ENCODE assay signal across 8 cellular contexts in the genomic region with DNA sequence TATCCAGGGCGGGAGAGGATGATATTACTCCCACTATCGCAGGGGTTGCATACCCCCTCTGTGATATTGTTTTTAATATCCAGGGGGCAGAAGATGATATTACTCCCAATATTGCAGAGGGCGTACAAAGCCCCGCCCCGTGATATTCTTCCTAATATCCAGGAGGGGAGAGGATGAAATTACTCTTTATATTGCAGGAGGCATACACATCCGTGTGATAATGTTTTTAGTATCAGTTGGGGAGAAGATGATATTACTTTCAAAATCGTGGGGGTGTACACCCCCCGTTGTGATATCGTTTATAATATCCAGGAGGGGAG. TPM values are rescaled to one million over a fixed set of nuclear protein-coding genes. Genes with fewer than 3 reads are reported as not detected.
A peak's percentile ranks its signal among the peaks of the same experiment; 100 is the strongest.
DNase-seq lines count a peak whose midpoint lies in the region; TF ChIP-seq lines count a peak whose summit lies in the region.

No MANE protein-coding gene starts in this region.

- no peaks in the 10 kb centered on the region for H3K36me3 Mint-ChIP-seq in activated naive CD4-positive, alpha-beta T cell treated with anti-CD3 and anti-CD28 coated beads, Interleukin-2, amount 50 U/mL, for 24 hours

- no peaks in the 10 kb centered on the region for H3K9me2 ChIP-seq in SU-DHL-6 (replicated peaks; ENCODE audit: insufficient read depth, low read length)

- H3F3A ChIP-seq in SU-DHL-6 (ENCODE audit: insufficient read depth): no peaks in the 10 kb centered on the region

- peak overlapping the region; percentile 92 for H3K27ac Mint-ChIP-seq in activated naive CD4-positive, alpha-beta T cell treated with anti-CD3 and anti-CD28 coated beads, Interleukin-2, amount 50 U/mL, for 24 hours

- DNase-seq in activated naive CD4-positive, alpha-beta T cell treated with Interleukin-2 at 50 U/mL for 16 hours: no peak
- DNase-seq in fibroblast of pulmonary artery (ENCODE audit: low read depth): no peak
- no peak for DNase-seq in NCI-H226
- DNase-seq in NK-92 (lab: John Stamatoyannopoulos, UW; ENCODE audit: unreplicated experiment): no peak
- no peak for DNase-seq in thyroid gland

- H3K9me3 ChIP-seq in SU-DHL-6 (ENCODE audit: insufficient read depth, low read length) (no peaks in the 10 kb centered on the region), subcutaneous abdominal adipose tissue (ENCODE audit: control insufficient read depth in 5 of 5, low read length in 5 of 5) (no peaks in the 10 kb centered on the region), thyroid gland (no peaks in the 10 kb centered on the region)

- H3K27ac ChIP-seq in SU-DHL-6 (ENCODE audit: low read depth, low read length): no peak overlapping the region
- H3K27ac ChIP-seq in subcutaneous abdominal adipose tissue (ENCODE audit: low read depth, low read length): no peak overlapping the region
- H3K27ac ChIP-seq in thyroid gland: no peak overlapping the region

- no peak for TF ChIP-seq POLR2A in thyroid gland (IDR thresholded peaks at IDR 0.05)

- H3K4me3 ChIP-seq in SU-DHL-6 (ENCODE audit: insufficient read depth, low read length, poor library complexity, severe bottlenecking): peak overlapping the region; percentile 29
- H3K4me3 ChIP-seq in fibroblast of pulmonary artery (replicated peaks; ENCODE audit: low read depth, low read length): peak overlapping the region; percentile 24
- H3K4me3 ChIP-seq in subcutaneous abdominal adipose tissue (ENCODE audit: low read depth in 1 of 5, low read length in 5 of 5): peak overlapping the region; percentile 28 to 62 (median 50)
- H3K4me3 ChIP-seq in thyroid gland (replicated peaks in 1 of 3): no peak overlapping the region

- H3K9ac ChIP-seq in SU-DHL-6 (ENCODE audit: low read length) (peak overlapping the region; percentile 52), subcutaneous abdominal adipose tissue (ENCODE audit: low read length in 5 of 5) (peak overlapping the region in 3 of 5 donors; percentile 30 to 52 (median 51))

- H3K4me1 ChIP-seq in subcutaneous abdominal adipose tissue (ENCODE audit: control insufficient read depth in 5 of 5, insufficient read depth in 5 of 5, low read length in 5 of 5): peaks cover 0 to 10% (median 8%) of the 10 kb centered on the region in 5 donors
- H3K4me1 ChIP-seq in thyroid gland: no peaks in the 10 kb centered on the region

- no peaks in the 10 kb centered on the region for H3K27me3 ChIP-seq in SU-DHL-6 (ENCODE audit: low read length)
- peaks cover 0 to 17% (median 15%) of the 10 kb centered on the region in 5 donors for H3K27me3 ChIP-seq in subcutaneous abdominal adipose tissue (ENCODE audit: control insufficient read depth in 5 of 5, insufficient read depth in 4 of 5, low read length in 5 of 5)
- H3K27me3 ChIP-seq in thyroid gland: no peaks in the 10 kb centered on the region

- H3K79me2 ChIP-seq in SU-DHL-6 (ENCODE audit: insufficient read depth, low read length): no peaks in the 10 kb centered on the region

- H3K4me3 Mint-ChIP-seq in activated naive CD4-positive, alpha-beta T cell treated with anti-CD3 and anti-CD28 coated beads, Interleukin-2, amount 50 U/mL, for 24 hours: peak overlapping the region; percentile 88

- no peaks in the 10 kb centered on the region for H4K20me1 ChIP-seq in SU-DHL-6 (ENCODE audit: low read depth, low read length)

- TF ChIP-seq CTCF in SU-DHL-6 (IDR thresholded peaks at IDR 0.05; ENCODE audit: insufficient read depth, low read length, poor library complexity, severe bottlenecking) (no peak), fibroblast of pulmonary artery (IDR thresholded peaks at IDR 0.05; ENCODE audit: low read length, missing control alignments) (no peak), thyroid gland (IDR thresholded peaks at IDR 0.05) (no peak)

- H3K9me3 Mint-ChIP-seq in activated naive CD4-positive, alpha-beta T cell treated with anti-CD3 and anti-CD28 coated beads, Interleukin-2, amount 50 U/mL, for 24 hours: no peaks in the 10 kb centered on the region

- H3K36me3 ChIP-seq in SU-DHL-6 (ENCODE audit: low read length) (no peaks in the 10 kb centered on the region), subcutaneous abdominal adipose tissue (ENCODE audit: control insufficient read depth in 5 of 5, insufficient read depth in 5 of 5, low read length in 5 of 5) (no peaks in the 10 kb centered on the region), thyroid gland (no peaks in the 10 kb centered on the region)

- WGBS in thyroid gland, 2 donors: 75% methylated on average over 9 of the region's 9 CpGs

- intact Hi-C loops in thyroid gland (cut with DNase I): no loop called here

- peaks cover 24% of the 10 kb centered on the region for H3K27me3 Mint-ChIP-seq in activated naive CD4-positive, alpha-beta T cell treated with anti-CD3 and anti-CD28 coated beads, Interleukin-2, amount 50 U/mL, for 24 hours

- H3K4me1 Mint-ChIP-seq in activated naive CD4-positive, alpha-beta T cell treated with anti-CD3 and anti-CD28 coated beads, Interleukin-2, amount 50 U/mL, for 24 hours: peaks cover 15% of the 10 kb centered on the region

- peak overlapping the region; percentile 83 for H2AFZ ChIP-seq in SU-DHL-6 (ENCODE audit: low read depth, low read length, severe bottlenecking)

- H3K4me2 ChIP-seq in SU-DHL-6 (ENCODE audit: low read depth, low read length, poor library complexity, severe bottlenecking): peak overlapping the region; percentile 88

RNA-seq across cellular contexts. Expression of a gene that starts 52.9 kb away (rescaled TPM):
- 100 to 1,000 TPM; 104 to 131 (median 117) TPM for total RNA-seq in thyroid gland

Comparison
In these comparisons a context has a peak if more than half of its experiments do, and no peak if none do; other contexts are left out.
1. H3K4me3 ChIP-seq: peak in SU-DHL-6 (single experiment), fibroblast of pulmonary artery (single experiment) and subcutaneous abdominal adipose tissue (5 of 5); none in thyroid gland (0 of 3).